27 cellular contexts compared by ENCODE assay signal in genomic region chr2:190062617-190063016, GRCh38. TPM values are rescaled to one million over a fixed set of nuclear protein-coding genes. Genes with fewer than 3 reads are reported as not detected.
A peak's percentile ranks its signal among the peaks of the same experiment; 100 is the strongest.
DNase-seq lines count a peak whose midpoint lies in the region; ATAC-seq and TF ChIP-seq lines count a peak whose summit lies in the region.
"Had no signal": no experiment of that assay in that cellular context is flagged by ENCODE, and none has a peak within 500 bp of the region (broad histone marks: within the 10 kb centered on the region; RNA-seq: fewer than 3 reads in every experiment).

Gene MSTN, minus strand, starts transcription at chr2:190062729. Its CDS starts 133 bp downstream, at chr2:190062596.

- H3K27ac Mint-ChIP-seq in HFFc6, result no peak within 1 kb of the TSS
- H3K27ac Mint-ChIP-seq: activated CD8-positive, alpha-beta T cell treated with anti-CD3 and anti-CD28 coated beads for 36 hours; activated naive CD4-positive, alpha-beta T cell treated with anti-CD3 and anti-CD28 coated beads, Interleukin-2, amount 50 U/mL, for 24 hours; activated T-helper 2 cell treated with anti-CD3 and anti-CD28 coated beads, Interferon-gamma antibody, Interleukin-2, Interleukin-4, amounts not matched to agents 10 μg/mL and 5 μg/mL and 100 μg/mL, durations not matched to agents 14 hours and 24 hours and 36 hours; naive thymus-derived CD4-positive, alpha-beta T cell had no signal

- TF ChIP-seq CTCF in HFFc6 (IDR thresholded peaks at IDR 0.05), result no peak

- no peaks in the 10 kb centered on the region for H3K27me3 Mint-ChIP-seq in HFFc6 (ENCODE audit: insufficient read depth)
- H3K27me3 Mint-ChIP-seq: activated naive CD4-positive, alpha-beta T cell treated with anti-CD3 and anti-CD28 coated beads, Interleukin-2, amount 50 U/mL, for 24 hours had no signal

- no peaks in the 10 kb centered on the region for H3K9me3 ChIP-seq in skeletal muscle satellite cell (replicated peaks; ENCODE audit: low read length)
- H3K9me3 ChIP-seq: BLaER1 treated with 17β-estradiol and CSF1 and Interleukin-3, amounts not matched to agents 10 nM and 100 nM; left ventricle myocardium inferior; SJSA1; upper lobe of left lung had no signal

- peak within 1 kb of the TSS; percentile 46; the same call in 1 of the 2 replicates for H3K4me3 Mint-ChIP-seq in HFFc6
- H3K4me3 Mint-ChIP-seq: activated CD8-positive, alpha-beta T cell treated with anti-CD3 and anti-CD28 coated beads for 36 hours; activated naive CD4-positive, alpha-beta T cell treated with anti-CD3 and anti-CD28 coated beads, Interleukin-2, amount 50 U/mL, for 24 hours; naive thymus-derived CD4-positive, alpha-beta T cell had no signal

- H3K9ac ChIP-seq in skeletal muscle satellite cell (ENCODE audit: low read depth, low read length), result peak within 1 kb of the TSS; percentile 45
- H3K9ac ChIP-seq: BLaER1 treated with 17β-estradiol and CSF1 and Interleukin-3, amounts not matched to agents 10 nM and 100 nM; KMS-11 had no signal

- ATAC-seq in SK-N-SH treated with all-trans-retinoic acid at 6 μM for 48 hours, result peak; percentile 24; the same call in 1 of the 3 replicates
- ATAC-seq in GM19328 (IDR thresholded peaks at IDR 0.05; ENCODE audit: unreplicated experiment), result no peak
- no peak for ATAC-seq in stimulated activated naive CD8-positive, alpha-beta T cell treated with anti-CD3 and anti-CD28 coated beads, Interleukin-15, Interleukin-2, amounts not matched to agents 100 U/mL and 50 U/mL, for 24 hours
- ATAC-seq in GM18517 (IDR thresholded peaks at IDR 0.05; ENCODE audit: unreplicated experiment), result no peak
- ATAC-seq: activated CD8-positive, alpha-beta T cell treated with anti-CD3 and anti-CD28 coated beads for 36 hours; naive thymus-derived CD4-positive, alpha-beta T cell had no signal

- no peaks in the 10 kb centered on the region for H3K27me3 ChIP-seq in skeletal muscle satellite cell (ENCODE audit: control insufficient read depth, insufficient read depth, low read length)
- H3K27me3 ChIP-seq: BLaER1 treated with 17β-estradiol and CSF1 and Interleukin-3, amounts not matched to agents 10 nM and 100 nM; SJSA1; upper lobe of left lung had no signal

- no peaks in the 10 kb centered on the region for H3K36me3 ChIP-seq in skeletal muscle satellite cell (ENCODE audit: insufficient read depth, low read length)
- H3K36me3 ChIP-seq: BLaER1 treated with 17β-estradiol and CSF1 and Interleukin-3, amounts not matched to agents 10 nM and 100 nM; left ventricle myocardium inferior; SJSA1; upper lobe of left lung had no signal

- no peak for DNase-seq in HFFc6
- peak; percentile 42 for DNase-seq in left kidney (ENCODE audit: low read depth, low spot score)
- no peak for DNase-seq in T-helper 2 cell
- DNase-seq in stimulated activated naive CD8-positive, alpha-beta T cell treated with anti-CD3 and anti-CD28 coated beads, Interleukin-15, Interleukin-2, amounts not matched to agents 100 U/mL and 50 U/mL, for 24 hours, result no peak
- DNase-seq: activated CD8-positive, alpha-beta T cell treated with anti-CD3 and anti-CD28 coated beads for 36 hours; COR-L47; dermis blood vessel endothelial cell; DMS53; HCEC 1CT; left ventricle myocardium inferior; mesendoderm; naive thymus-derived CD4-positive, alpha-beta T cell; NCI-H524; occipital lobe; stimulated activated CD4-positive, alpha-beta T cell treated with anti-CD3 and anti-CD28 coated beads, Interleukin-2, amount 100 ng/mL, for 48 hours; upper lobe of left lung had no signal

- no peaks in the 10 kb centered on the region for H3K36me3 Mint-ChIP-seq in HFFc6 (ENCODE audit: low read depth)
- H3K36me3 Mint-ChIP-seq: activated naive CD4-positive, alpha-beta T cell treated with anti-CD3 and anti-CD28 coated beads, Interleukin-2, amount 50 U/mL, for 24 hours; naive thymus-derived CD4-positive, alpha-beta T cell had no signal

- no peaks in the 10 kb centered on the region for H3K9me3 Mint-ChIP-seq in HFFc6
- H3K9me3 Mint-ChIP-seq: activated CD8-positive, alpha-beta T cell treated with anti-CD3 and anti-CD28 coated beads for 36 hours; activated naive CD4-positive, alpha-beta T cell treated with anti-CD3 and anti-CD28 coated beads, Interleukin-2, amount 50 U/mL, for 24 hours; activated T-helper 2 cell treated with anti-CD3 and anti-CD28 coated beads, Interferon-gamma antibody, Interleukin-2, Interleukin-4, amounts not matched to agents 10 μg/mL and 5 μg/mL and 100 μg/mL, durations not matched to agents 14 hours and 24 hours and 36 hours; naive thymus-derived CD4-positive, alpha-beta T cell had no signal

- peak within 1 kb of the TSS; percentile 71 for H3K4me2 ChIP-seq in skeletal muscle satellite cell (ENCODE audit: low read length)
- H3K4me2 ChIP-seq: BLaER1 treated with 17β-estradiol and CSF1 and Interleukin-3, amounts not matched to agents 10 nM and 100 nM; KMS-11 had no signal

- H3K4me3 ChIP-seq in skeletal muscle satellite cell (ENCODE audit: low read length), result peak within 1 kb of the TSS; percentile 61
- H3K4me3 ChIP-seq: BLaER1 treated with 17β-estradiol and CSF1 and Interleukin-3, amounts not matched to agents 10 nM and 100 nM; left ventricle myocardium inferior; SJSA1; upper lobe of left lung had no signal

- peaks cover 8% of the 10 kb centered on the region; the same call in 1 of the 2 replicates for H3K4me1 Mint-ChIP-seq in HFFc6 (ENCODE audit: low read depth)
- H3K4me1 Mint-ChIP-seq: activated naive CD4-positive, alpha-beta T cell treated with anti-CD3 and anti-CD28 coated beads, Interleukin-2, amount 50 U/mL, for 24 hours; naive thymus-derived CD4-positive, alpha-beta T cell had no signal

- H3K4me1 ChIP-seq in skeletal muscle satellite cell (ENCODE audit: control insufficient read depth, insufficient read depth, low read length), result peaks cover 4% of the 10 kb centered on the region
- H3K4me1 ChIP-seq: BLaER1 treated with 17β-estradiol and CSF1 and Interleukin-3, amounts not matched to agents 10 nM and 100 nM; left ventricle myocardium inferior; SJSA1; upper lobe of left lung had no signal

TF ChIP-seq in SK-N-SH treated with all-trans-retinoic acid at 6 μM for 48 hours, 23 proteins besides CTCF, POLR2A, EP300 and RAD21 (continues in another document):
- TF ChIP-seq ISL1 (CRISPR knock-in tag; IDR thresholded peaks at IDR 0.05) (no peak), ZC3H10 (CRISPR knock-in tag; IDR thresholded peaks at IDR 0.05) (no peak), POU6F1 (CRISPR knock-in tag; IDR thresholded peaks at IDR 0.05; ENCODE audit: borderline replicate concordance, low read depth) (no peak), ZNF70 (CRISPR knock-in tag; IDR thresholded peaks at IDR 0.05) (no peak), CSDC2 (CRISPR knock-in tag; IDR thresholded peaks at IDR 0.05) (no peak), ESRRG (CRISPR knock-in tag; IDR thresholded peaks at IDR 0.05) (no peak), ARNTL (CRISPR knock-in tag; IDR thresholded peaks at IDR 0.05; ENCODE audit: borderline replicate concordance, low read depth) (no peak)
- TF ChIP-seq, protein P1, sequence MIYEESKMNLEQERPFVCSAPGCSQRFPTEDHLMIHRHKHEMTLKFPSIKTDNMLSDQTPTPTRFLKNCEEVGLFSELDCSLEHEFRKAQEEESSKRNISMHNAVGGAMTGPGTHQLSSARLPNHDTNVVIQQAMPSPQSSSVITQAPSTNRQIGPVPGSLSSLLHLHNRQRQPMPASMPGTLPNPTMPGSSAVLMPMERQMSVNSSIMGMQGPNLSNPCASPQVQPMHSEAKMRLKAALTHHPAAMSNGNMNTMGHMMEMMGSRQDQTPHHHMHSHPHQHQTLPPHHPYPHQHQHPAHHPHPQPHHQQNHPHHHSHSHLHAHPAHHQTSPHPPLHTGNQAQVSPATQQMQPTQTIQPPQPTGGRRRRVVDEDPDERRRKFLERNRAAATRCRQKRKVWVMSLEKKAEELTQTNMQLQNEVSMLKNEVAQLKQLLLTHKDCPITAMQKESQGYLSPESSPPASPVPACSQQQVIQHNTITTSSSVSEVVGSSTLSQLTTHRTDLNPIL (CRISPR knock-in tag; IDR thresholded peaks at IDR 0.05; ENCODE audit: low read depth), result no peak
- TF ChIP-seq, protein P2, sequence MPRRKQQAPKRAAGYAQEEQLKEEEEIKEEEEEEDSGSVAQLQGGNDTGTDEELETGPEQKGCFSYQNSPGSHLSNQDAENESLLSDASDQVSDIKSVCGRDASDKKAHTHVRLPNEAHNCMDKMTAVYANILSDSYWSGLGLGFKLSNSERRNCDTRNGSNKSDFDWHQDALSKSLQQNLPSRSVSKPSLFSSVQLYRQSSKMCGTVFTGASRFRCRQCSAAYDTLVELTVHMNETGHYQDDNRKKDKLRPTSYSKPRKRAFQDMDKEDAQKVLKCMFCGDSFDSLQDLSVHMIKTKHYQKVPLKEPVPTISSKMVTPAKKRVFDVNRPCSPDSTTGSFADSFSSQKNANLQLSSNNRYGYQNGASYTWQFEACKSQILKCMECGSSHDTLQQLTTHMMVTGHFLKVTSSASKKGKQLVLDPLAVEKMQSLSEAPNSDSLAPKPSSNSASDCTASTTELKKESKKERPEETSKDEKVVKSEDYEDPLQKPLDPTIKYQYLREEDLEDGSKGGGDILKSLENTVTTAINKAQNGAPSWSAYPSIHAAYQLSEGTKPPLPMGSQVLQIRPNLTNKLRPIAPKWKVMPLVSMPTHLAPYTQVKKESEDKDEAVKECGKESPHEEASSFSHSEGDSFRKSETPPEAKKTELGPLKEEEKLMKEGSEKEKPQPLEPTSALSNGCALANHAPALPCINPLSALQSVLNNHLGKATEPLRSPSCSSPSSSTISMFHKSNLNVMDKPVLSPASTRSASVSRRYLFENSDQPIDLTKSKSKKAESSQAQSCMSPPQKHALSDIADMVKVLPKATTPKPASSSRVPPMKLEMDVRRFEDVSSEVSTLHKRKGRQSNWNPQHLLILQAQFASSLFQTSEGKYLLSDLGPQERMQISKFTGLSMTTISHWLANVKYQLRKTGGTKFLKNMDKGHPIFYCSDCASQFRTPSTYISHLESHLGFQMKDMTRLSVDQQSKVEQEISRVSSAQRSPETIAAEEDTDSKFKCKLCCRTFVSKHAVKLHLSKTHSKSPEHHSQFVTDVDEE (CRISPR knock-in tag; IDR thresholded peaks at IDR 0.05), result no peak

RNA-seq across cellular contexts. Expression of gene MSTN, which starts in this region (rescaled TPM):
- not detected for total RNA-seq in HFFc6 (2021; fragmentation: NEBNext Ultra II Directional; extraction: Animal tissue kit (Norgen Biotek cat#: 25700))
- total RNA-seq in skeletal muscle satellite cell (2012; rRNA removed), result 0.22 and 0.25 TPM in 2 replicates
- total RNA-seq: activated CD8-positive, alpha-beta T cell treated with anti-CD3 and anti-CD28 coated beads for 36 hours; activated T-helper 2 cell treated with anti-CD3 and anti-CD28 coated beads, Interferon-gamma antibody, Interleukin-2, Interleukin-4, amounts not matched to agents 10 μg/mL and 5 μg/mL and 100 μg/mL, durations not matched to agents 14 hours and 24 hours and 36 hours; dermis blood vessel endothelial cell; G401; glomerular endothelial cell; left ventricle myocardium inferior had no signal
